8 cellular contexts compared by ENCODE assay signal in genomic region chr6:30742316-30743098, GRCh38. TPM values are rescaled to one million over a fixed set of nuclear protein-coding genes. Genes with fewer than 3 reads are reported as not detected.
DNase-seq lines count a peak whose midpoint lies in the region; ATAC-seq and TF ChIP-seq lines count a peak whose summit lies in the region.

FLOT1 (minus strand) TSS chr6:30742687; CDS start chr6:30742189, 498 bp downstream.

- peaks cover 62% of the 10 kb centered on the region for H3K4me1 Mint-ChIP-seq in activated CD4-positive, alpha-beta memory T cell treated with anti-CD3 and anti-CD28 coated beads for 36 hours (ENCODE audit: low read depth)

- TF ChIP-seq CTCF in BE2C (IDR thresholded peaks at IDR 0.05; ENCODE audit: low read depth, low read length) = no peak
- TF ChIP-seq CTCF in dorsolateral prefrontal cortex (IDR thresholded peaks at IDR 0.05 in 54 of 56, conservative IDR thresholded peaks at IDR 0.05 in 2 of 56; ENCODE audit: low read depth in 1 of 56, partially characterized antibody in 56 of 56) = peak in 21 of 56 donors; percentile 1 to 50 (median 24)
- peak in 1 of 3 donors; percentile 49 for TF ChIP-seq CTCF in lower leg skin (IDR thresholded peaks at IDR 0.05)

- 0 to 1% methylated on average over 29 to 64 of the region's 66 CpGs for WGBS in lower leg skin, 2 donors

- H3K4me3 ChIP-seq in BE2C (ENCODE audit: low read depth, low read length) (peak within 1 kb of the TSS; percentile 93), dorsolateral prefrontal cortex (peak within 1 kb of the TSS; percentile 54 to 98 (median 87)), lower leg skin (ENCODE audit: low read depth, poor library complexity, severe bottlenecking) (peak within 1 kb of the TSS; percentile 74)

- POLR2A ChIA-PET in activated CD4-positive, alpha-beta memory T cell treated with anti-CD3 and anti-CD28 coated beads for 36 hours (lab: Charles Lee) = interaction anchor here (0.7 to 4.0 kb wide), 14 partner anchors 8 to 171 kb away, joined by 3 to 47 read pairs (median 6); partner anchors contain the start of gene VARS2

- H3K27ac ChIP-seq in dorsolateral prefrontal cortex = peak within 1 kb of the TSS; percentile 63 to 97 (median 90)

- no peaks in the 10 kb centered on the region for H3K9me3 Mint-ChIP-seq in activated CD4-positive, alpha-beta memory T cell treated with anti-CD3 and anti-CD28 coated beads for 36 hours

- peak within 1 kb of the TSS; percentile 97 for H3K27ac Mint-ChIP-seq in activated CD4-positive, alpha-beta memory T cell treated with anti-CD3 and anti-CD28 coated beads for 36 hours

- H3K9me3 ChIP-seq in BE2C = no peaks in the 10 kb centered on the region

- H3K27me3 ChIP-seq in BE2C (no peaks in the 10 kb centered on the region), dorsolateral prefrontal cortex (no peaks in the 10 kb centered on the region)

- CTCF ChIA-PET in activated CD4-positive, alpha-beta memory T cell treated with anti-CD3 and anti-CD28 coated beads for 36 hours (lab: Charles Lee) = interaction anchor here (0.9 to 3.4 kb wide), 5 partner anchors 12 to 171 kb away, joined by 3 to 19 read pairs (median 7); no protein-coding TSS in a partner anchor

- H3K4me1 ChIP-seq in BE2C = peaks cover 5% of the 10 kb centered on the region; the same call in 1 of the 2 replicates

- peaks cover 32% of the 10 kb centered on the region for H3K36me3 ChIP-seq in BE2C

- H3K4me3 Mint-ChIP-seq in activated CD4-positive, alpha-beta memory T cell treated with anti-CD3 and anti-CD28 coated beads for 36 hours = peak within 1 kb of the TSS; percentile 99

- DNase-seq in BE2C (peak; percentile 95), GM19240 (ENCODE audit: insufficient read length, low spot score) (peak; percentile 85), NCI-H82 (lab: John Stamatoyannopoulos, UW) (peak; percentile 93), dorsolateral prefrontal cortex (peak; percentile 83 to 95 (median 90)), lower leg skin (ENCODE audit: low spot score in 2 of 2) (peak; percentile 97 to 100)
- peak; percentile 99 for DNase-seq in activated CD4-positive, alpha-beta memory T cell treated with anti-CD3 and anti-CD28 coated beads for 36 hours
- peak; percentile 93 to 95 for DNase-seq in stimulated activated CD4-positive, alpha-beta T cell treated with anti-CD3 and anti-CD28 coated beads, Interleukin-4, amount 100 ng/mL, for 4 hours

- no peaks in the 10 kb centered on the region for H3K27me3 Mint-ChIP-seq in activated CD4-positive, alpha-beta memory T cell treated with anti-CD3 and anti-CD28 coated beads for 36 hours

- H3K36me3 Mint-ChIP-seq in activated CD4-positive, alpha-beta memory T cell treated with anti-CD3 and anti-CD28 coated beads for 36 hours = peaks cover 61% of the 10 kb centered on the region

- TF ChIP-seq POLR2A in lower leg skin (IDR thresholded peaks at IDR 0.05) = no peak

- intact Hi-C loops in activated CD4-positive, alpha-beta memory T cell treated with anti-CD3 and anti-CD28 coated beads for 36 hours (cut with micrococcal nuclease) = loop anchor here (1.0 to 5.0 kb wide), 5 partner anchors 25 to 255 kb away; partner anchors contain the start of genes HLA-E and MDC1
- intact Hi-C loops in dorsolateral prefrontal cortex (cut with DNase I) = loop anchor here (1.0 to 5.0 kb wide), 7 partner anchors 22 to 345 kb away; partner anchors contain the start of genes DDR1 (in 1 of the 2) and TUBB (in 1 of the 2)
- intact Hi-C loops in lower leg skin (cut with DNase I; ENCODE audit: low total_unique reads) = loop anchor here (10.0 kb wide), 2 partner anchors 72 to 132 kb away; no protein-coding TSS in a partner anchor

- ATAC-seq in HG03460 (IDR thresholded peaks at IDR 0.05; ENCODE audit: unreplicated experiment) = peak; percentile 62

RNA-seq across cellular contexts. Expression of gene FLOT1, which starts in this region (rescaled TPM):
- 190 TPM for polyA plus RNA-seq in BE2C (2012; ENCODE audit: insufficient read depth, insufficient read length, low read depth)
- total RNA-seq in activated CD4-positive, alpha-beta memory T cell treated with anti-CD3 and anti-CD28 coated beads for 36 hours = 100 to 1,000 TPM; 226 to 231 TPM
- total RNA-seq in dorsolateral prefrontal cortex = 100 to 1,000 TPM; 130 to 270 (median 200) TPM
- 10 to 100 TPM; 40.2 to 64.1 (median 42.5) TPM for total RNA-seq in lower leg skin

Comparison
In these comparisons a context has a peak if more than half of its experiments do, and no peak if none do; other contexts are left out.
1. Peak in every context shown above with its lines: DNase-seq, ATAC-seq, H3K4me3 ChIP-seq and H3K27ac ChIP-seq.